In genomic region chr15:49155834-49156627, GRCh38 we compare ENCODE assay signal across 8 cellular contexts. TPM values are rescaled to one million over a fixed set of nuclear protein-coding genes. Genes with fewer than 3 reads are reported as not detected.
DNase-seq lines count a peak whose midpoint lies in the region; ATAC-seq and TF ChIP-seq lines count a peak whose summit lies in the region.

No MANE protein-coding gene starts in this region.

- ATAC-seq in HG02884 (IDR thresholded peaks at IDR 0.05; ENCODE audit: unreplicated experiment) (peak; percentile 19), GM21381 (IDR thresholded peaks at IDR 0.05; ENCODE audit: unreplicated experiment) (no peak), HG02610 (IDR thresholded peaks at IDR 0.05; ENCODE audit: unreplicated experiment) (no peak)

- peak overlapping the region; percentile 96 for H3K4me3 ChIP-seq in GM06990 (replicated peaks; ENCODE audit: low read depth, low read length)

- no peaks in the 10 kb centered on the region for H3K27me3 ChIP-seq in GM06990 (replicated peaks; ENCODE audit: control insufficient read depth, insufficient read depth, low read length)

- no peaks in the 10 kb centered on the region for H3K36me3 ChIP-seq in GM06990 (ENCODE audit: control insufficient read depth, insufficient read depth, low read length)

- peak overlapping the region; percentile 97 for H3K27ac Mint-ChIP-seq in activated CD4-positive, alpha-beta memory T cell treated with anti-CD3 and anti-CD28 coated beads for 36 hours
- H3K27ac Mint-ChIP-seq in glutamatergic neuron (ENCODE audit: unreplicated experiment) = peak overlapping the region; percentile 97

- H3K4me3 Mint-ChIP-seq in activated CD4-positive, alpha-beta memory T cell treated with anti-CD3 and anti-CD28 coated beads for 36 hours = peak overlapping the region; percentile 99
- H3K4me3 Mint-ChIP-seq in glutamatergic neuron (ENCODE audit: unreplicated experiment) = peak overlapping the region; percentile 97

- H3K4me1 Mint-ChIP-seq in activated CD4-positive, alpha-beta memory T cell treated with anti-CD3 and anti-CD28 coated beads for 36 hours (ENCODE audit: low read depth) = peaks cover 46% of the 10 kb centered on the region
- peaks cover 13% of the 10 kb centered on the region for H3K4me1 Mint-ChIP-seq in glutamatergic neuron (ENCODE audit: low read depth, unreplicated experiment)

- CTCF ChIA-PET in activated CD4-positive, alpha-beta memory T cell treated with anti-CD3 and anti-CD28 coated beads for 36 hours (lab: Charles Lee) = interaction anchor here (1.0 to 3.3 kb wide), 7 partner anchors 8 to 296 kb away, joined by 3 to 23 read pairs (median 4); partner anchors contain the start of genes EID1 and GALK2

- TF ChIP-seq CTCF in GM06990 (IDR thresholded peaks at IDR 0.05; ENCODE audit: insufficient read depth, low read length, poor library complexity, severe bottlenecking) (no peak), glutamatergic neuron (IDR thresholded peaks at IDR 0.05; ENCODE audit: partially characterized antibody, unreplicated experiment) (no peak)

- no peaks in the 10 kb centered on the region for H3K9me3 Mint-ChIP-seq in activated CD4-positive, alpha-beta memory T cell treated with anti-CD3 and anti-CD28 coated beads for 36 hours
- H3K9me3 Mint-ChIP-seq in glutamatergic neuron (ENCODE audit: unreplicated experiment) = no peaks in the 10 kb centered on the region

- intact Hi-C loops in activated CD4-positive, alpha-beta memory T cell treated with anti-CD3 and anti-CD28 coated beads for 36 hours (cut with micrococcal nuclease) = loop anchor here (1.0 to 10.0 kb wide), 10 partner anchors 10 to 1749 kb away; partner anchors contain the start of genes AP4E1, CEP152, DUT and EID1

- no peaks in the 10 kb centered on the region for H3K27me3 Mint-ChIP-seq in activated CD4-positive, alpha-beta memory T cell treated with anti-CD3 and anti-CD28 coated beads for 36 hours
- H3K27me3 Mint-ChIP-seq in glutamatergic neuron (ENCODE audit: unreplicated experiment) = peaks cover 3% of the 10 kb centered on the region

- H3K36me3 Mint-ChIP-seq in activated CD4-positive, alpha-beta memory T cell treated with anti-CD3 and anti-CD28 coated beads for 36 hours = peaks cover 2% of the 10 kb centered on the region
- no peaks in the 10 kb centered on the region for H3K36me3 Mint-ChIP-seq in glutamatergic neuron (ENCODE audit: unreplicated experiment)

- POLR2A ChIA-PET in activated CD4-positive, alpha-beta memory T cell treated with anti-CD3 and anti-CD28 coated beads for 36 hours (lab: Charles Lee) = interaction anchor here (0.6 to 2.5 kb wide), 10 partner anchors 13 to 1753 kb away, joined by 3 to 48 read pairs (median 4); partner anchors contain the start of genes CEP152, EID1, GALK2 and SECISBP2L

- no peak for DNase-seq in GM06990 (ENCODE audit: extremely low read depth, insufficient read length)
- peak; percentile 14 for DNase-seq in activated CD4-positive, alpha-beta memory T cell treated with anti-CD3 and anti-CD28 coated beads for 36 hours
- no peak for DNase-seq in glutamatergic neuron
- peak; percentile 46 for DNase-seq in retina
- DNase-seq in GM19240 (ENCODE audit: insufficient read length, low spot score) = no peak

RNA-seq across cellular contexts. Expression of gene COPS2, which starts 0.6 kb away (rescaled TPM):
- 10 to 100 TPM; 79.8 to 80.0 TPM for total RNA-seq in activated CD4-positive, alpha-beta memory T cell treated with anti-CD3 and anti-CD28 coated beads for 36 hours
- 71.8 TPM for total RNA-seq in glutamatergic neuron (ENCODE audit: unreplicated experiment)

RNA-seq across cellular contexts. Expression of gene GALK2, which starts 14.0 kb away (rescaled TPM):
- 10 to 100 TPM; 31.1 to 33.1 TPM for total RNA-seq in activated CD4-positive, alpha-beta memory T cell treated with anti-CD3 and anti-CD28 coated beads for 36 hours
- 19.9 TPM for total RNA-seq in glutamatergic neuron (ENCODE audit: unreplicated experiment)

Comparison
In these comparisons a context has a peak if more than half of its experiments do, and no peak if none do; other contexts are left out.
1. DNase-seq: peak in activated CD4-positive, alpha-beta memory T cell treated with anti-CD3 and anti-CD28 coated beads for 36 hours (single experiment) and retina (single experiment); none in GM06990 (single experiment), glutamatergic neuron (single experiment) and GM19240 (single experiment).